Comparison of ENCODE assay signal across 18 cellular contexts in genomic region chr17:77369544-77369971, GRCh38.
DNase-seq lines count a peak whose midpoint lies in the region; ATAC-seq, FAIRE-seq and TF ChIP-seq lines count a peak whose summit lies in the region.
"Had no signal": no experiment of that assay in that cellular context is flagged by ENCODE, and none has a peak within 500 bp of the region (broad histone marks: within the 10 kb centered on the region; RNA-seq: fewer than 3 reads in every experiment).

No MANE protein-coding gene starts in this region.

- H3K4me3 Mint-ChIP-seq in T-cell: no peak overlapping the region
- H3K4me3 Mint-ChIP-seq: activated CD8-positive, alpha-beta T cell treated with anti-CD3 and anti-CD28 coated beads, Interleukin-2, amount 10 ng/mL, durations not matched to agents 7 days and 5 days; activated naive CD4-positive, alpha-beta T cell treated with anti-CD3 and anti-CD28 coated beads, Interleukin-2, amount 50 U/mL, for 24 hours had no signal

- 77% methylated on average over 13 of the region's 13 CpGs for WGBS in right cardiac atrium
- 91 to 95% methylated on average over 13 of the region's 13 CpGs for WGBS in sigmoid colon, 2 donors

- peak overlapping the region; percentile 92 for H3K27ac Mint-ChIP-seq in T-cell
- H3K27ac Mint-ChIP-seq: activated CD8-positive, alpha-beta T cell treated with anti-CD3 and anti-CD28 coated beads, Interleukin-2, amount 10 ng/mL, durations not matched to agents 7 days and 5 days; activated naive CD4-positive, alpha-beta T cell treated with anti-CD3 and anti-CD28 coated beads, Interleukin-2, amount 50 U/mL, for 24 hours had no signal

- H3K4me3 ChIP-seq in BLaER1 (no peak overlapping the region), right cardiac atrium (ENCODE audit: low read length) (no peak overlapping the region), sigmoid colon (no peak overlapping the region), HAP-1 (no peak overlapping the region)
- H3K4me3 ChIP-seq: body of pancreas, skin epidermis, thoracic aorta had no signal

- no peaks in the 10 kb centered on the region for H3K9me3 ChIP-seq in BLaER1
- H3K9me3 ChIP-seq in right cardiac atrium (ENCODE audit: control insufficient read depth, low read length): no peaks in the 10 kb centered on the region
- no peaks in the 10 kb centered on the region for H3K9me3 ChIP-seq in sigmoid colon
- H3K9me3 ChIP-seq in HAP-1: no peaks in the 10 kb centered on the region
- H3K9me3 ChIP-seq: body of pancreas, thoracic aorta had no signal

- no peak for FAIRE-seq in frontal cortex (lab: Jason Lieb, UNC)

- H3K27ac ChIP-seq in BLaER1: no peak overlapping the region
- H3K27ac ChIP-seq in right cardiac atrium (ENCODE audit: low read length): no peak overlapping the region
- peak overlapping the region; percentile 95 to 99 (median 99) for H3K27ac ChIP-seq in sigmoid colon

- no peak overlapping the region for H3K9ac ChIP-seq in BLaER1

- POLR2A ChIA-PET in T-cell (lab: Charles Lee): no interaction called here

- TF ChIP-seq CTCF in sigmoid colon (IDR thresholded peaks at IDR 0.05): no peak

- peak overlapping the region; percentile 96 for H3K4me2 ChIP-seq in BLaER1

- no peaks in the 10 kb centered on the region for H3K9me3 Mint-ChIP-seq in T-cell
- H3K9me3 Mint-ChIP-seq: activated naive CD4-positive, alpha-beta T cell treated with anti-CD3 and anti-CD28 coated beads, Interleukin-2, amount 50 U/mL, for 24 hours had no signal

- intact Hi-C loops in right cardiac atrium (cut with DNase I) (no loop called here), sigmoid colon (cut with DNase I) (no loop called here)

- peaks cover 3% of the 10 kb centered on the region for H3K36me3 Mint-ChIP-seq in T-cell
- H3K36me3 Mint-ChIP-seq: activated naive CD4-positive, alpha-beta T cell treated with anti-CD3 and anti-CD28 coated beads, Interleukin-2, amount 50 U/mL, for 24 hours had no signal

- TF ChIP-seq POLR2A in sigmoid colon (IDR thresholded peaks at IDR 0.05): no peak

- CTCF ChIA-PET in T-cell (lab: Charles Lee): no interaction called here

- TF ChIP-seq EP300 in sigmoid colon (IDR thresholded peaks at IDR 0.05): no peak

- peaks cover 57 to 68% (median 63%) of the 10 kb centered on the region in 3 donors for H3K4me1 Mint-ChIP-seq in T-cell

- no peaks in the 10 kb centered on the region for H3K27me3 Mint-ChIP-seq in T-cell
- H3K27me3 Mint-ChIP-seq: activated naive CD4-positive, alpha-beta T cell treated with anti-CD3 and anti-CD28 coated beads, Interleukin-2, amount 50 U/mL, for 24 hours had no signal

- in situ Hi-C loops in HAP-1 (cut with MboI; ENCODE audit: low sequenced_read_pairs): no loop called here

- ATAC-seq in T-cell (replicated peaks in 1 of 4) (no peak), right cardiac atrium (no peak)
- ATAC-seq: activated CD8-positive, alpha-beta T cell treated with anti-CD3 and anti-CD28 coated beads, Interleukin-2, amount 10 ng/mL, durations not matched to agents 7 days and 5 days; body of pancreas; left lobe of liver had no signal

- H3K4me1 ChIP-seq in BLaER1 (peaks cover 79% of the 10 kb centered on the region), right cardiac atrium (ENCODE audit: control insufficient read depth, insufficient read depth, low read length) (peaks cover 16% of the 10 kb centered on the region), sigmoid colon (peaks cover 0 to 62% (median 55%) of the 10 kb centered on the region in 4 donors), HAP-1 (peaks cover 6% of the 10 kb centered on the region)

- H3K27me3 ChIP-seq in BLaER1 (no peaks in the 10 kb centered on the region; the same call in 1 of the 2 replicates), right cardiac atrium (ENCODE audit: control insufficient read depth, insufficient read depth) (no peaks in the 10 kb centered on the region), sigmoid colon (no peaks in the 10 kb centered on the region), HAP-1 (ENCODE audit: low read depth) (no peaks in the 10 kb centered on the region)

- H4K20me1 ChIP-seq in BLaER1: peaks cover 2% of the 10 kb centered on the region

- DNase-seq in T-cell (no peak), right cardiac atrium (peak; percentile 7 to 49 (median 45)), sigmoid colon (peak; percentile 59), cortex of kidney (lab: John Stamatoyannopoulos, UW) (no peak), NCI-H1092 treated with DMSO at 0.1 percent for 48 hours (lab: John Stamatoyannopoulos, UW) (no peak), HAP-1 (ENCODE audit: low spot score in 2 of 2) (no peak), frontal cortex (ENCODE audit: low spot score in 2 of 2) (no peak)
- DNase-seq: ACHN; activated CD8-positive, alpha-beta T cell treated with anti-CD3 and anti-CD28 coated beads, Interleukin-2, amount 10 ng/mL, durations not matched to agents 7 days and 5 days; activated T-cell treated with anti-CD3 and anti-CD28 coated beads, Interleukin-2, amount 50 U/mL, for 48 hours; NCI-H1930; stimulated activated CD4-positive, alpha-beta T cell treated with anti-CD3 and anti-CD28 coated beads, Interleukin-4, amount 100 ng/mL, for 1 hour had no signal

- H3K36me3 ChIP-seq in BLaER1 (no peaks in the 10 kb centered on the region), sigmoid colon (no peaks in the 10 kb centered on the region), HAP-1 (replicated peaks) (no peaks in the 10 kb centered on the region)
- H3K36me3 ChIP-seq: thoracic aorta had no signal

Comparison
In these comparisons a context has a peak if more than half of its experiments do, and no peak if none do; other contexts are left out.
1. H3K27ac ChIP-seq: peak in sigmoid colon (4 of 4); none in BLaER1 (single experiment) and right cardiac atrium (single experiment).
2. DNase-seq: peak in right cardiac atrium (3 of 3) and sigmoid colon (single experiment); none in T-cell (0 of 34), cortex of kidney (single experiment), NCI-H1092 treated with DMSO at 0.1 percent for 48 hours (single experiment), HAP-1 (0 of 2) and frontal cortex (0 of 2).